ENCODE assay signal across 12 cellular contexts in genomic region chr22:50114221-50114981, GRCh38. TPM values are rescaled to one million over a fixed set of nuclear protein-coding genes. Genes with fewer than 3 reads are reported as not detected.
A peak's percentile ranks its signal among the peaks of the same experiment; 100 is the strongest.
DNase-seq lines count a peak whose midpoint lies in the region; ATAC-seq, FAIRE-seq and TF ChIP-seq lines count a peak whose summit lies in the region.
"Had no signal": no experiment of that assay in that cellular context is flagged by ENCODE, and none has a peak within 500 bp of the region (broad histone marks: within the 10 kb centered on the region; RNA-seq: fewer than 3 reads in every experiment).

No MANE protein-coding gene starts in this region.

- H3K27me3 ChIP-seq in neuronal stem cell (ENCODE audit: control insufficient read depth in 3 of 3, insufficient read depth in 3 of 3, low read depth in 1 of 3, low read length in 3 of 3) (peaks cover 0 to 29% (median 0%) of the 10 kb centered on the region in 3 experiments), psoas muscle (ENCODE audit: insufficient read depth in 3 of 3, low read length in 2 of 3) (peaks cover 0 to 53% (median 4%) of the 10 kb centered on the region in 3 donors), prostate gland (replicated peaks; ENCODE audit: insufficient read depth) (no peaks in the 10 kb centered on the region)

- H3K23ac ChIP-seq in neuronal stem cell (ENCODE audit: low read depth, low read length, poor library complexity): peak overlapping the region; percentile 32

- no CpG with 5 or more reads among the region's 18 CpGs for WGBS in neuronal stem cell (ENCODE audit: extremely low coverage in 2 of 2, insufficient read length in 2 of 2, insufficient replicate concordance in 1 of 2), 2 donors
- WGBS in psoas muscle, 3 donors: 27 to 38% (median 29%) methylated on average over 18 of the region's 18 CpGs
- 34% methylated on average over 18 of the region's 18 CpGs for WGBS in prostate gland

- H3K4me2 ChIP-seq in neuronal stem cell (ENCODE audit: insufficient read depth, low read length, poor library complexity, severe bottlenecking): no peak overlapping the region

- no peak overlapping the region for H3K9ac ChIP-seq in neuronal stem cell (ENCODE audit: low read depth, low read length, poor library complexity)

- H2BK5ac ChIP-seq in neuronal stem cell (ENCODE audit: low read length): no peak overlapping the region

- H3K4me3 ChIP-seq in neuronal stem cell (ENCODE audit: low read length in 2 of 2) (no peak overlapping the region), psoas muscle (no peak overlapping the region), prostate gland (no peak overlapping the region)
- H3K4me3 ChIP-seq: gastrocnemius medialis had no signal

- no peak overlapping the region for H3K14ac ChIP-seq in neuronal stem cell (ENCODE audit: low read length)

- no peak for TF ChIP-seq POLR2A in prostate gland (IDR thresholded peaks at IDR 0.05)

- DNase-seq in AG09319 (ENCODE audit: extremely low read depth, low read depth) (peak; percentile 54), NCI-H2171 treated with DMSO at 0.1 percent for 48 hours (lab: John Stamatoyannopoulos, UW) (peak; percentile 80), neuronal stem cell (ENCODE audit: low spot score) (no peak), psoas muscle (no peak), prostate gland (ENCODE audit: low spot score) (no peak)
- no peak for DNase-seq in central memory CD4-positive, alpha-beta T cell
- DNase-seq: CD4-positive, CD25-positive, alpha-beta regulatory T cell; gastrocnemius medialis; naive B cell had no signal

- intact Hi-C loops in psoas muscle (cut with DNase I): no loop called here
- intact Hi-C loops in prostate gland (cut with DNase I): no loop called here

- peaks cover 3% of the 10 kb centered on the region for H3K79me1 ChIP-seq in neuronal stem cell (ENCODE audit: low read depth, low read length)

- peaks cover 7 to 10% of the 10 kb centered on the region in 2 donors for H3K4me1 ChIP-seq in neuronal stem cell (ENCODE audit: control insufficient read depth in 2 of 2, insufficient read depth in 1 of 2, low read depth in 1 of 2, low read length in 2 of 2)
- H3K4me1 ChIP-seq in psoas muscle: no peaks in the 10 kb centered on the region
- H3K4me1 ChIP-seq in prostate gland (replicated peaks): no peaks in the 10 kb centered on the region
- H3K4me1 ChIP-seq: gastrocnemius medialis had no signal

- ATAC-seq in HG02678 (IDR thresholded peaks at IDR 0.05; ENCODE audit: unreplicated experiment) (no peak), psoas muscle (no peak)
- ATAC-seq: gastrocnemius medialis, WTC11 had no signal

- H2AK5ac ChIP-seq in neuronal stem cell (ENCODE audit: low read depth, low read length): peak overlapping the region; percentile 66

- peak overlapping the region; percentile 20 for H2BK15ac ChIP-seq in neuronal stem cell (ENCODE audit: low read length)

- H3K18ac ChIP-seq in neuronal stem cell (ENCODE audit: low read length): peak overlapping the region; percentile 70

- H3K36me3 ChIP-seq in neuronal stem cell (replicated peaks in 1 of 2; ENCODE audit: control insufficient read depth in 2 of 2, insufficient read depth in 2 of 2, low read length in 2 of 2): no peaks in the 10 kb centered on the region
- H3K36me3 ChIP-seq in psoas muscle (ENCODE audit: insufficient read depth in 1 of 2, low read depth in 1 of 2): no peaks in the 10 kb centered on the region
- H3K36me3 ChIP-seq in prostate gland: no peaks in the 10 kb centered on the region
- H3K36me3 ChIP-seq: gastrocnemius medialis had no signal

- no peaks in the 10 kb centered on the region for H3K9me3 ChIP-seq in neuronal stem cell (replicated peaks in 1 of 2; ENCODE audit: control insufficient read depth in 2 of 2, insufficient read depth in 1 of 2, low read depth in 1 of 2, low read length in 2 of 2)
- no peaks in the 10 kb centered on the region for H3K9me3 ChIP-seq in psoas muscle
- H3K9me3 ChIP-seq in prostate gland: no peaks in the 10 kb centered on the region
- H3K9me3 ChIP-seq: gastrocnemius medialis had no signal

- TF ChIP-seq CTCF in AG09319 (IDR thresholded peaks at IDR 0.05; ENCODE audit: low read depth, low read length) (no peak), psoas muscle (IDR thresholded peaks at IDR 0.05) (no peak), prostate gland (IDR thresholded peaks at IDR 0.05) (no peak)

- peak; percentile 98 for FAIRE-seq in endometrium (lab: Jason Lieb, UNC)

- H3K27ac ChIP-seq in neuronal stem cell (replicated peaks; ENCODE audit: low read length) (peak overlapping the region; percentile 30), psoas muscle (no peak overlapping the region), prostate gland (peak overlapping the region in 1 of 2 donors; percentile 30)
- H3K27ac ChIP-seq: gastrocnemius medialis had no signal

- no peak overlapping the region for H2BK120ac ChIP-seq in neuronal stem cell (ENCODE audit: low read depth, low read length)

- H4K91ac ChIP-seq in neuronal stem cell (ENCODE audit: low read depth, low read length, poor library complexity): no peak overlapping the region

- H3K4ac ChIP-seq in neuronal stem cell (ENCODE audit: low read length): no peak overlapping the region

- peak overlapping the region; percentile 76 for H2AFZ ChIP-seq in neuronal stem cell (ENCODE audit: low read length)

- no peak overlapping the region for H4K8ac ChIP-seq in neuronal stem cell (ENCODE audit: low read depth, low read length)

- H2BK12ac ChIP-seq in neuronal stem cell (ENCODE audit: low read length): peak overlapping the region; percentile 75

RNA-seq across cellular contexts. Expression of gene MOV10L1, which starts 24.6 kb away (rescaled TPM):
- 0.03 TPM for polyA plus RNA-seq in neuronal stem cell (2013, experiment 1 of 2)
- 0.07 TPM for polyA plus RNA-seq in neuronal stem cell (2013, experiment 2 of 2)
- total RNA-seq in psoas muscle: under 1 TPM in 2 of 4 donors, not detected in 2; 0.07 to 0.39 TPM
- under 1 TPM in 1 of 3 donors, not detected in 2; 0.05 TPM for polyA plus RNA-seq in psoas muscle
- 10 to 100 TPM in 1 of 2 donors, under 1 TPM in 1; 0.36 to 18.9 TPM for total RNA-seq in prostate gland
- total RNA-seq: CD4-positive, CD25-positive, alpha-beta regulatory T cell; WTC11 had no signal
- polyA plus RNA-seq: CD4-positive, CD25-positive, alpha-beta regulatory T cell had no signal

RNA-seq across cellular contexts. Expression of gene MLC1, which starts 29.2 kb away (rescaled TPM):
- 0.07 TPM for polyA plus RNA-seq in neuronal stem cell (2013, experiment 1 of 2)
- 0.04 TPM for polyA plus RNA-seq in neuronal stem cell (2013, experiment 2 of 2)
- total RNA-seq in psoas muscle (not detected), prostate gland (1 to 10 TPM in 1 of 2 donors, under 1 TPM in 1; 0.68 to 1.1 TPM)
- under 1 TPM in 1 of 3 donors, not detected in 2; under 0.01 TPM for polyA plus RNA-seq in psoas muscle

RNA-seq across cellular contexts. Expression of gene PANX2, which starts 56.1 kb away (rescaled TPM):
- 3.0 TPM for polyA plus RNA-seq in neuronal stem cell (2013, experiment 1 of 2)
- polyA plus RNA-seq in neuronal stem cell (2013, experiment 2 of 2): 3.1 TPM
- total RNA-seq in psoas muscle: under 1 TPM in 3 of 4 donors, not detected in 1; 0.16 to 0.69 (median 0.25) TPM
- polyA plus RNA-seq in psoas muscle: under 1 TPM; 0.03 to 0.09 (median 0.04) TPM
- 1 to 10 TPM; 7.5 to 9.5 TPM for total RNA-seq in prostate gland
- total RNA-seq: CD4-positive, CD25-positive, alpha-beta regulatory T cell had no signal
- polyA plus RNA-seq: CD4-positive, CD25-positive, alpha-beta regulatory T cell had no signal

RNA-seq across cellular contexts. Expression of gene TTLL8, which starts 56.3 kb away (rescaled TPM):
- 0.06 TPM for polyA plus RNA-seq in neuronal stem cell (2013, experiment 1 of 2)
- 0.01 TPM for polyA plus RNA-seq in neuronal stem cell (2013, experiment 2 of 2)
- total RNA-seq in psoas muscle (not detected), prostate gland (under 1 TPM in 1 of 2 donors, not detected in 1; 0.74 TPM)
- polyA plus RNA-seq in psoas muscle: not detected
- total RNA-seq: CD4-positive, CD25-positive, alpha-beta regulatory T cell; gastrocnemius medialis; WTC11 had no signal
- polyA plus RNA-seq: CD4-positive, CD25-positive, alpha-beta regulatory T cell had no signal

Comparison
In these comparisons a context has a peak if more than half of its experiments do, and no peak if none do; other contexts are left out.
1. DNase-seq: peak in AG09319 (single experiment) and NCI-H2171 treated with DMSO at 0.1 percent for 48 hours (single experiment); none in neuronal stem cell (single experiment), central memory CD4-positive, alpha-beta T cell (single experiment), psoas muscle (0 of 2) and prostate gland (single experiment).
2. RNA of gene PANX2, which starts 56.1 kb away (total RNA-seq): 7.5 to 9.5 TPM in prostate gland; 0.16 to 0.69 TPM in psoas muscle; every median in the first group is over 4 times any median in the second.